In the genomic region with DNA sequence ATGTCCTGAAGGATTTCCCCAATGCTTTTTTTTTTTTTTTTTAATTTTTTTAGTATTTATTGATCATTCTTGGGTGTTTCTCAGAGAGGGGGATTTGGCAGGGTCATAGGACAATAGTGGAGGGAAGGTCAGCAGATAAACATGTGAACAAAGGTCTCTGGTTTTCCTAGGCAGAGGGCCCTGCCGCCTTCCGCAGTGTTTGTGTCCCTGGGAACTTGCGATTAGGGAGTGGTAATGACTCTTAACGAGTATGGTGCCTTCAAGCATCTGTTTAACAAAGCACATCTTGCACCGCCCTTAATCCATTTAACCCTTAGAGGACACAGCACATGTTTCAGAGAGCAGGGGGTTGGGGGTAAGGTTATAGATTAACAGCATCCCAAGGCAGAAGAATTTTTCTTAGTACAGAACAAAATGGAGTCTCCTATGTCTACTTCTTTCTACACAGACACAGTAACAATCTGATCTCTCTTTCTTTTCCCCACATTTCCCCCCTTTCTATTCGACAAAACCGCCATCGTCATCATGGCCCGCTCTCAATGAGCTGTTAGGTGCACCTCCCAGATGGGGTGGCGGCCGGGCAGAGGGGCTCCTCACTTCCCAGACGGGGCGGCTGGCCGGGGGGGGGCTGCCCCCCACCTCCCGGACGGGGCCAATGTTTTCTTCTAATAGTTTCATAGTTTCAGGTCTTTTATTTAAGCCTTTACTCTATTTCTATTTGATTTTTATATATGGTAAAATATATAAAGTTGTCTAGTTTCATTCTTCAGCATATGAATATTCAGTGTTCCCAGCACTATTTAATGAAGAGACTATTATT, we compare ENCODE assay signal across 13 cellular contexts. TPM values are rescaled to one million over a fixed set of nuclear protein-coding genes. Genes with fewer than 3 reads are reported as not detected.
DNase-seq lines count a peak whose midpoint lies in the region; ATAC-seq, FAIRE-seq and TF ChIP-seq lines count a peak whose summit lies in the region.
"Not testable (repeated sequence)": the region's sequence is repeated elsewhere in the genome, so short reads cannot be mapped to it uniquely, and the experiment has no call there.
"Had no signal": no experiment of that assay in that cellular context is flagged by ENCODE, and none has a peak within 500 bp of the region (broad histone marks: within the 10 kb centered on the region; RNA-seq: fewer than 3 reads in every experiment).

No MANE protein-coding gene starts in this region.

- POLR2A ChIA-PET in K562 (lab: Yijun Ruan, JAX), result not testable (repeated sequence)

- H3K9me3 ChIP-seq in H9 (ENCODE audit: control insufficient read depth, low read depth, low read length); WERI-Rb-1 (ENCODE audit: severe bottlenecking); K562 (replicated peaks; ENCODE audit: control insufficient read depth, insufficient read depth, low read depth, low read length); endodermal cell (ENCODE audit: control insufficient read depth, low read length): not testable (repeated sequence)

- H3K4me1 ChIP-seq in H9 (ENCODE audit: insufficient read depth, low read length); K562 (replicated peaks in 1 of 2; ENCODE audit: control insufficient read depth in 2 of 2, insufficient read depth in 2 of 2, low read length in 2 of 2); endodermal cell (ENCODE audit: control insufficient read depth, insufficient read depth, low read length): not testable (repeated sequence)

- CTCF ChIA-PET in K562 (lab: Yijun Ruan, JAX; ENCODE audit: low intra/inter-chr PET ratio), result not testable (repeated sequence)

- not testable (repeated sequence) for FAIRE-seq in K562 (lab: Jason Lieb, UNC)

- H2BK20ac ChIP-seq in H9 (ENCODE audit: low read depth, low read length, poor library complexity, severe bottlenecking), result not testable (repeated sequence)

- H3K27ac ChIP-seq in H9 (ENCODE audit: insufficient read length, low read depth, low read length); K562 (ENCODE audit: extremely low read depth, low read depth, low read length); endodermal cell (ENCODE audit: low read depth, low read length): not testable (repeated sequence)
- H3K27ac ChIP-seq in WERI-Rb-1, result peak overlapping the region; percentile 58

- H3K9me3 Mint-ChIP-seq in H9; endodermal cell; progenitor cell of endocrine pancreas (ENCODE audit: low read depth): not testable (repeated sequence)

- H2BK12ac ChIP-seq in H9 (ENCODE audit: insufficient read length, low read depth, low read length), result not testable (repeated sequence)

- H3K79me1 ChIP-seq in H9 (ENCODE audit: insufficient read depth, low read depth, low read length, poor library complexity, severe bottlenecking), result not testable (repeated sequence)

- H3K4me2 ChIP-seq in H9 (ENCODE audit: insufficient read depth, insufficient read length, low read length); K562 (ENCODE audit: insufficient read depth, low read length): not testable (repeated sequence)

- not testable (repeated sequence) for H2BK5ac ChIP-seq in H9 (ENCODE audit: insufficient read length, low read length)

- H3K9ac ChIP-seq in H9 (ENCODE audit: extremely low read depth, insufficient read length, low read length); K562 (ENCODE audit: insufficient read depth in 1 of 2, low read depth in 2 of 2, low read length in 2 of 2); endodermal cell (ENCODE audit: extremely low read depth, low read length, poor library complexity, severe bottlenecking): not testable (repeated sequence)

- H3K79me2 ChIP-seq in H9 (ENCODE audit: insufficient read depth, low read length); K562 (ENCODE audit: control insufficient read depth, insufficient read depth, low read length): not testable (repeated sequence)

- not testable (repeated sequence) for H4K91ac ChIP-seq in H9 (ENCODE audit: insufficient read length, low read depth, low read length)

- H2BK15ac ChIP-seq in H9 (ENCODE audit: low read depth, low read length), result not testable (repeated sequence)

- H2AK5ac ChIP-seq in H9 (ENCODE audit: insufficient read length, low read length), result not testable (repeated sequence)

- not testable (repeated sequence) for BruUV-seq in K562 (replicated peaks; lab: Mats Ljungman, UMichigan)

- intact Hi-C loops in K562 (cut with micrococcal nuclease), result not testable (repeated sequence)

- H3K23ac ChIP-seq in H9 (ENCODE audit: insufficient read length, low read depth, low read length), result not testable (repeated sequence)

- not testable (repeated sequence) for H4K20me1 ChIP-seq in H9 (ENCODE audit: control insufficient read depth, insufficient read depth, insufficient read length); K562 (replicated peaks; ENCODE audit: control insufficient read depth, insufficient read depth, low read length)

- H2AFZ ChIP-seq in H9 (ENCODE audit: low read length); K562 (ENCODE audit: low read depth, low read length): not testable (repeated sequence)

- H3K27me3 Mint-ChIP-seq in H9 (ENCODE audit: low read depth); endodermal cell (ENCODE audit: insufficient read depth); progenitor cell of endocrine pancreas: not testable (repeated sequence)

- H3K4me3 Mint-ChIP-seq in H9; endodermal cell; progenitor cell of endocrine pancreas (ENCODE audit: low read depth): not testable (repeated sequence)

- no CpG with 5 or more reads among the region's 16 CpGs for WGBS in H9 (ENCODE audit: extremely low coverage, insufficient read length, low lambda C conversion rate)
- 2% methylated on average over 5 of the region's 16 CpGs for WGBS in K562 (ENCODE audit: insufficient coverage, low coverage, missing lambda C conversion rate)
- 61 to 91% methylated on average over 5 to 12 of the region's 16 CpGs for WGBS in endodermal cell (ENCODE audit: insufficient coverage in 1 of 2, insufficient read length in 1 of 2), 2 experiments

- not testable (repeated sequence) for H3K23me2 ChIP-seq in H9 (ENCODE audit: insufficient read length, low read depth, low read length, poor library complexity, severe bottlenecking)

- H3K36me3 Mint-ChIP-seq in H9 (ENCODE audit: insufficient read depth in 1 of 3, low read depth in 3 of 3); endodermal cell (ENCODE audit: low read depth); progenitor cell of endocrine pancreas (ENCODE audit: insufficient read depth): not testable (repeated sequence)

- not testable (repeated sequence) for H3K36me3 ChIP-seq in WERI-Rb-1; K562 (ENCODE audit: control insufficient read depth, insufficient read depth, low read length); endodermal cell (ENCODE audit: control insufficient read depth, insufficient read depth, low read length)

- H3K14ac ChIP-seq in H9 (ENCODE audit: insufficient read depth, low read length), result not testable (repeated sequence)

- H3K27ac Mint-ChIP-seq in H9, result not testable (repeated sequence)
- H3K27ac Mint-ChIP-seq in endodermal cell (peak overlapping the region; percentile 79), progenitor cell of endocrine pancreas (peak overlapping the region; percentile 94)

- not testable (repeated sequence) for TF ChIP-seq RAD21 in K562 (CRISPR knock-in tag; conservative IDR thresholded peaks at IDR 0.05 in 1 of 2, IDR thresholded peaks at IDR 0.05 in 1 of 2)

- TF ChIP-seq POLR2A in K562 (conservative IDR thresholded peaks at IDR 0.05), result not testable (repeated sequence)

- not testable (repeated sequence) for H3K27me3 ChIP-seq in H9 (ENCODE audit: insufficient read depth, low read length); WERI-Rb-1 (ENCODE audit: insufficient read depth, low read depth, severe bottlenecking); endodermal cell (ENCODE audit: control insufficient read depth, insufficient read depth, low read length, poor library complexity, severe bottlenecking)
- H3K27me3 ChIP-seq in K562 (ENCODE audit: control insufficient read depth in 2 of 2, insufficient read depth in 2 of 2, low read length in 2 of 2), result peaks cover 4 to 20% of the 10 kb centered on the region in 2 experiments; a peak in 3 of 5 replicates

- TF ChIP-seq EP300 in K562 (IDR thresholded peaks at IDR 0.05; ENCODE audit: low read length), result not testable (repeated sequence)

- DNase-seq in H9 (peak; percentile 25), NCI-H82 (lab: John Stamatoyannopoulos, UW) (peak; percentile 84), left lobe of liver (ENCODE audit: low spot score) (peak; percentile 8)
- DNase-seq in WERI-Rb-1; K562 (ENCODE audit: extremely low read depth in 1 of 4, low spot score in 3 of 4); endodermal cell; progenitor cell of endocrine pancreas (ENCODE audit: low spot score, unreplicated experiment): not testable (repeated sequence)

- not testable (repeated sequence) for H4K5ac ChIP-seq in H9 (ENCODE audit: insufficient read length, low read depth, low read length)

- H2BK120ac ChIP-seq in H9 (ENCODE audit: low read depth, low read length, poor library complexity, severe bottlenecking), result not testable (repeated sequence)

- H3K4me3 ChIP-seq in WERI-Rb-1 (ENCODE audit: low read depth, low read length); K562; endodermal cell (ENCODE audit: low read length): not testable (repeated sequence)

- H3K56ac ChIP-seq in H9 (ENCODE audit: insufficient read length, low read depth, low read length), result not testable (repeated sequence)

- not testable (repeated sequence) for ATAC-seq in K562, left lobe of liver

- peaks cover 9 to 13% of the 10 kb centered on the region in 2 experiments for H3K4me1 Mint-ChIP-seq in H9
- not testable (repeated sequence) for H3K4me1 Mint-ChIP-seq in endodermal cell; progenitor cell of endocrine pancreas (ENCODE audit: low read depth)

- in situ Hi-C loops in K562 (cut with MboI), result not testable (repeated sequence)

- H3K9me1 ChIP-seq in K562 (ENCODE audit: control insufficient read depth, insufficient read depth, low read length), result not testable (repeated sequence)

- not testable (repeated sequence) for H4K8ac ChIP-seq in H9 (replicated peaks; ENCODE audit: insufficient read length, low read depth, low read length)

- not testable (repeated sequence) for H3K4ac ChIP-seq in H9 (ENCODE audit: low read depth, low read length)

- not testable (repeated sequence) for TF ChIP-seq CTCF in H9 (conservative IDR thresholded peaks at IDR 0.05); WERI-Rb-1 (IDR thresholded peaks at IDR 0.05; ENCODE audit: low read depth, low read length); K562 (IDR thresholded peaks at IDR 0.05 in 2 of 3, conservative IDR thresholded peaks at IDR 0.05 in 1 of 3; ENCODE audit: insufficient read depth in 2 of 3, low read depth in 1 of 3, low read length in 3 of 3); endodermal cell (conservative IDR thresholded peaks at IDR 0.05); progenitor cell of endocrine pancreas (IDR thresholded peaks at IDR 0.05; ENCODE audit: unreplicated experiment)

- not testable (repeated sequence) for H3K18ac ChIP-seq in H9 (ENCODE audit: insufficient read length, low read depth, low read length)

- not testable (repeated sequence) for H3T11ph ChIP-seq in H9 (ENCODE audit: low read length)

RNA-seq across cellular contexts. Expression of gene BLCAP, which starts 22.6 kb away (rescaled TPM):
- total RNA-seq in H9 (2021) (47.7 and 54.3 TPM in 2 replicates), K562 (2014; rRNA removed) (20.6 and 24.2 TPM in 2 replicates), K562 (2014; rRNA removed; fragmentation: Illumina TruSeq; extraction: Trizol) (19.6 and 21.0 TPM in 2 replicates), K562 (2015; rRNA removed; fragmentation: Illumina TruSeq; extraction: Trizol) (26.4 and 27.6 TPM in 2 replicates), K562 (2021) (30.1 and 34.0 TPM in 2 replicates), endodermal cell (10 to 100 TPM; 32.5 to 56.5 TPM), left lobe of liver (70.4 TPM), progenitor cell of endocrine pancreas (42.7 and 46.4 TPM in 2 replicates)
- total RNA-seq in K562 (2011; cell fraction: chromatin; rRNA removed; ENCODE audit: low replicate concordance), result 43.7 and 53.8 TPM in 2 replicates
- total RNA-seq in K562 (2011; cell fraction: nucleolus; rRNA removed), result 36.5 and 40.0 TPM in 2 replicates
- total RNA-seq in K562 (2011; cell fraction: nucleoplasm; rRNA removed), result 62.1 and 86.8 TPM in 2 replicates
- polyA plus RNA-seq in K562 (2011; rRNA removed) (29.6 and 41.5 TPM in 2 replicates), K562 (2014; fragmentation: Illumina TruSeq; extraction: Trizol) (31.5 and 31.9 TPM in 2 replicates), K562 (2014; fragmentation: Nextera tagmentation; extraction: Ambion mirVana) (10 to 100 TPM; 16.9 to 17.3 TPM), K562 (2014; rRNA removed) (37.1 and 38.9 TPM in 2 replicates)
- polyA plus RNA-seq in K562 (2011; cell fraction: cytosol; rRNA removed), result 47.2 and 47.4 TPM in 2 replicates
- polyA plus RNA-seq in K562 (2011; cell fraction: nucleus; rRNA removed), result 31.4 and 37.8 TPM in 2 replicates
- polyA plus RNA-seq in K562 (2012), result 25.2 and 30.6 TPM in 2 replicates
- polyA minus RNA-seq in K562 (2011; rRNA and poly(A)+ RNA removed), result 23.6 and 40.0 TPM in 2 replicates
- 11.2 and 17.5 TPM in 2 replicates for polyA minus RNA-seq in K562 (2011; cell fraction: cytosol; rRNA and poly(A)+ RNA removed)
- polyA minus RNA-seq in K562 (2011; cell fraction: nucleus; rRNA and poly(A)+ RNA removed), result 9.4 and 10.1 TPM in 2 replicates
- 51.9 TPM for polyA plus RNA-seq in endodermal cell (2013, experiment 1 of 2)
- 45.0 TPM for polyA plus RNA-seq in endodermal cell (2013, experiment 2 of 2)

RNA-seq across cellular contexts. Expression of gene NNAT, which starts 29.3 kb away (rescaled TPM):
- 42.5 and 43.1 TPM in 2 replicates for total RNA-seq in H9 (2021)
- total RNA-seq in K562 (2011; cell fraction: chromatin; rRNA removed; ENCODE audit: low replicate concordance), result not detected in 2 replicates
- total RNA-seq in K562 (2011; cell fraction: nucleolus; rRNA removed), result not detected in 2 replicates
- total RNA-seq in K562 (2011; cell fraction: nucleoplasm; rRNA removed), result not detected in 2 replicates
- total RNA-seq in K562 (2014; rRNA removed), result not detected in 2 replicates
- total RNA-seq in K562 (2014; rRNA removed; fragmentation: Illumina TruSeq; extraction: Trizol), result not detected in 2 replicates
- not detected in 2 replicates for total RNA-seq in K562 (2015; rRNA removed; fragmentation: Illumina TruSeq; extraction: Trizol)
- 0.13 TPM in 1 of 2 replicates, not detected in the other for total RNA-seq in K562 (2021)
- polyA plus RNA-seq in K562 (2011; rRNA removed), result not detected in 2 replicates
- not detected in 2 replicates for polyA plus RNA-seq in K562 (2011; cell fraction: cytosol; rRNA removed)
- not detected in 2 replicates for polyA plus RNA-seq in K562 (2011; cell fraction: nucleus; rRNA removed)
- polyA plus RNA-seq in K562 (2012), result 0.34 and 0.64 TPM in 2 replicates
- not detected in 2 replicates for polyA plus RNA-seq in K562 (2014; fragmentation: Illumina TruSeq; extraction: Trizol)
- polyA plus RNA-seq in K562 (2014; fragmentation: Nextera tagmentation; extraction: Ambion mirVana), result not detected
- polyA plus RNA-seq in K562 (2014; rRNA removed), result not detected in 2 replicates
- not detected in 2 replicates for polyA minus RNA-seq in K562 (2011; rRNA and poly(A)+ RNA removed)
- polyA minus RNA-seq in K562 (2011; cell fraction: cytosol; rRNA and poly(A)+ RNA removed), result not detected in 2 replicates
- polyA minus RNA-seq in K562 (2011; cell fraction: nucleus; rRNA and poly(A)+ RNA removed), result not detected in 2 replicates
- total RNA-seq in endodermal cell, result 10 to 100 TPM; 16.8 to 27.3 TPM
- 413 TPM for polyA plus RNA-seq in endodermal cell (2013, experiment 1 of 2)
- polyA plus RNA-seq in endodermal cell (2013, experiment 2 of 2), result 384 TPM
- 0.15 TPM for total RNA-seq in left lobe of liver
- total RNA-seq in progenitor cell of endocrine pancreas, result 79.2 and 87.4 TPM in 2 replicates
- total RNA-seq: A172; A673; CD4-positive, alpha-beta memory T cell; H4; HFFc6 had no signal
- polyA plus RNA-seq: BJ; CD4-positive, alpha-beta memory T cell had no signal

Comparison
In these comparisons a context has a peak if more than half of its experiments do, and no peak if none do; other contexts are left out.
1. RNA of gene NNAT, which starts 29.3 kb away (total RNA-seq): 79.2 to 87.4 TPM in progenitor cell of endocrine pancreas, 42.5 to 43.1 TPM in H9 and 16.8 to 27.3 TPM in endodermal cell; 0.15 TPM in left lobe of liver (single experiment) and 0.13 TPM in K562; every median in the first group is over 10 times any median in the second.